In the genomic region with DNA sequence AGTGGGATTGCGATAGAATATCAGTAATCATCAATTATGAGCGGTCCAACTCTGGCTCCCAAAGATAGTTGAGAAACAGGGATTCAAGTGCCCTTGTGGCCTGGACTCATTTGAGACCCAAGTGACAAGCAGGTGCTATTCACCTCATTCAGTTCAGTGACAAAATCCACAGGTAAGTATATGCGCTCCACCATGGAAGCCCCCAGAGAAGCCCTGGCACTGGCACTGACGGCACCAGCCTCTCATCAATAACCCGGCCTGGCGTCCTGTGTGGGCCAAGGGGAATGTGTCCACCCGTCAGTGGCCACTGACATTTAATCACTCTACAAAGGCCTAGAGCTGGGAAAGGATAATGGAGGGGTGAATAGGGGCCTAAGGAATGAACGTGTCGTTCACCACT, we compare ENCODE assay signal across 29 cellular contexts.
DNase-seq lines count a peak whose midpoint lies in the region; ATAC-seq and TF ChIP-seq lines count a peak whose summit lies in the region.
"Had no signal": no experiment of that assay in that cellular context is flagged by ENCODE, and none has a peak within 500 bp of the region (broad histone marks: within the 10 kb centered on the region; RNA-seq: fewer than 3 reads in every experiment).

No MANE protein-coding gene starts in this region.

- H3K27me3 Mint-ChIP-seq in chondrocyte (ENCODE audit: low read depth) (peaks cover 29% of the 10 kb centered on the region), immature natural killer cell (ENCODE audit: low read depth in 3 of 3) (peaks cover 1 to 4% (median 2%) of the 10 kb centered on the region in 3 donors)
- peaks cover 0 to 1% of the 10 kb centered on the region in 2 donors for H3K27me3 Mint-ChIP-seq in CD4-positive, alpha-beta memory T cell
- H3K27me3 Mint-ChIP-seq: activated CD8-positive, alpha-beta memory T cell treated with anti-CD3 and anti-CD28 coated beads, Interleukin-2, amount 10 ng/mL, durations not matched to agents 7 days and 5 days had no signal

- H4K20me1 ChIP-seq in BLaER1 treated with 17β-estradiol and CSF1 and Interleukin-3, amounts not matched to agents 10 nM and 100 nM = peaks cover 0 to 19% (median 0%) of the 10 kb centered on the region in 11 experiments; a peak in 7 of 22 replicates

- no peak for ATAC-seq in lower lobe of right lung
- ATAC-seq: activated CD8-positive, alpha-beta memory T cell treated with anti-CD3 and anti-CD28 coated beads, Interleukin-2, amount 10 ng/mL, durations not matched to agents 7 days and 5 days; K562; stimulated activated naive CD8-positive, alpha-beta T cell treated with anti-CD3 and anti-CD28 coated beads, Interleukin-15, Interleukin-2, amounts not matched to agents 100 U/mL and 50 U/mL, for 24 hours had no signal

- peak; percentile 58 for DNase-seq in chondrocyte (ENCODE audit: low spot score)
- peak; percentile 22 for DNase-seq in lower lobe of right lung
- peak; percentile 41 for DNase-seq in spleen
- DNase-seq in immature natural killer cell = no peak
- DNase-seq in globus pallidus (ENCODE audit: low spot score) = no peak
- DNase-seq in CD4-positive, alpha-beta memory T cell = no peak
- no peak for DNase-seq in germinal center (ENCODE audit: low spot score)
- DNase-seq: ACHN; activated CD8-positive, alpha-beta memory T cell treated with anti-CD3 and anti-CD28 coated beads, Interleukin-2, amount 10 ng/mL, durations not matched to agents 7 days and 5 days; activated naive CD4-positive, alpha-beta T cell treated with Interleukin-2 at 50 U/mL for 16 hours; BE2C; COR-L47; DMS79; endodermal cell; GDM1; MG63; NCI-H1105 treated with DMSO at 0.1 percent for 48 hours; NCI-H2029 treated with DMSO at 0.1 percent for 48 hours; NCI-H748 treated with DMSO at 0.1 percent for 48 hours; SJCRH30; stimulated activated naive CD8-positive, alpha-beta T cell treated with anti-CD3 and anti-CD28 coated beads, Interleukin-15, Interleukin-2, amounts not matched to agents 100 U/mL and 50 U/mL, for 24 hours had no signal

- H3K9ac ChIP-seq in BLaER1 treated with 17β-estradiol and CSF1 and Interleukin-3, amounts not matched to agents 10 nM and 100 nM = no peak overlapping the region

- H3K36me3 ChIP-seq in BLaER1 treated with 17β-estradiol and CSF1 and Interleukin-3, amounts not matched to agents 10 nM and 100 nM = no peaks in the 10 kb centered on the region
- no peaks in the 10 kb centered on the region for H3K36me3 ChIP-seq in lower lobe of right lung
- no peaks in the 10 kb centered on the region for H3K36me3 ChIP-seq in spleen
- H3K36me3 ChIP-seq in CD4-positive, alpha-beta memory T cell (ENCODE audit: insufficient read depth, low read length) = no peaks in the 10 kb centered on the region
- H3K36me3 ChIP-seq: BE2C, MG63, Peyer's patch, SJCRH30 had no signal

- H3K27ac Mint-ChIP-seq in chondrocyte (ENCODE audit: unreplicated experiment) (no peak overlapping the region), immature natural killer cell (no peak overlapping the region)
- H3K27ac Mint-ChIP-seq in CD4-positive, alpha-beta memory T cell = no peak overlapping the region
- H3K27ac Mint-ChIP-seq: activated CD8-positive, alpha-beta memory T cell treated with anti-CD3 and anti-CD28 coated beads, Interleukin-2, amount 10 ng/mL, durations not matched to agents 7 days and 5 days; brain; dendritic cell treated with granulocyte-macrophage colony-stimulating factor and Interleukin-4, amounts not matched to agents 40 ng/mL and 50 ng/mL, for 4 days; endodermal cell; type B pancreatic cell; WTC11 had no signal

- CTCF ChIA-PET in CD4-positive, alpha-beta memory T cell (lab: Charles Lee; ENCODE audit: partially characterized antibody) = interaction anchor here (1.4 to 14.9 kb wide), 8 partner anchors 9 to 228 kb away, joined by 3 to 137 read pairs (median 6); no protein-coding TSS in a partner anchor

- H3K4me1 Mint-ChIP-seq in chondrocyte (ENCODE audit: low read depth) = peaks cover 12% of the 10 kb centered on the region
- peaks cover 8 to 9% of the 10 kb centered on the region in 2 donors for H3K4me1 Mint-ChIP-seq in immature natural killer cell
- H3K4me1 Mint-ChIP-seq in CD4-positive, alpha-beta memory T cell = peaks cover 7 to 9% (median 8%) of the 10 kb centered on the region in 4 donors

- no peak for TF ChIP-seq CTCF in chondrocyte (IDR thresholded peaks at IDR 0.05)
- no peak for TF ChIP-seq CTCF in lower lobe of right lung (IDR thresholded peaks at IDR 0.05)
- TF ChIP-seq CTCF in spleen (IDR thresholded peaks at IDR 0.05 in 8 of 11, conservative IDR thresholded peaks at IDR 0.05 in 3 of 11) = no peak

- H3K9me3 Mint-ChIP-seq in chondrocyte (ENCODE audit: low read depth) (no peaks in the 10 kb centered on the region), immature natural killer cell (peaks cover 0 to 1% (median 0%) of the 10 kb centered on the region in 6 donors)
- H3K9me3 Mint-ChIP-seq in CD4-positive, alpha-beta memory T cell = peaks cover 0 to under 1% (median 0%) of the 10 kb centered on the region in 8 donors
- H3K9me3 Mint-ChIP-seq: dendritic cell treated with granulocyte-macrophage colony-stimulating factor and Interleukin-4, amounts not matched to agents 40 ng/mL and 50 ng/mL, for 4 days; endodermal cell; type B pancreatic cell; WTC11 had no signal

- H3K36me3 Mint-ChIP-seq in chondrocyte (ENCODE audit: low read depth) = peaks cover 4% of the 10 kb centered on the region
- H3K36me3 Mint-ChIP-seq in immature natural killer cell = no peaks in the 10 kb centered on the region
- H3K36me3 Mint-ChIP-seq in CD4-positive, alpha-beta memory T cell = no peaks in the 10 kb centered on the region
- H3K36me3 Mint-ChIP-seq: activated CD8-positive, alpha-beta memory T cell treated with anti-CD3 and anti-CD28 coated beads, Interleukin-2, amount 10 ng/mL, durations not matched to agents 7 days and 5 days; brain; type B pancreatic cell; WTC11 had no signal

- no peak overlapping the region for H3K4me3 Mint-ChIP-seq in chondrocyte (ENCODE audit: unreplicated experiment)
- H3K4me3 Mint-ChIP-seq in immature natural killer cell = no peak overlapping the region
- H3K4me3 Mint-ChIP-seq in CD4-positive, alpha-beta memory T cell = no peak overlapping the region
- H3K4me3 Mint-ChIP-seq: activated CD8-positive, alpha-beta memory T cell treated with anti-CD3 and anti-CD28 coated beads, Interleukin-2, amount 10 ng/mL, durations not matched to agents 7 days and 5 days; brain; dendritic cell treated with granulocyte-macrophage colony-stimulating factor and Interleukin-4, amounts not matched to agents 40 ng/mL and 50 ng/mL, for 4 days; endodermal cell; type B pancreatic cell; WTC11 had no signal

- H3K4me1 ChIP-seq in BLaER1 treated with 17β-estradiol and CSF1 and Interleukin-3, amounts not matched to agents 10 nM and 100 nM = peaks cover 19 to 99% (median 92%) of the 10 kb centered on the region in 10 experiments
- H3K4me1 ChIP-seq in lower lobe of right lung (no peaks in the 10 kb centered on the region), spleen (peaks cover 0 to 37% (median 18%) of the 10 kb centered on the region in 6 donors)
- H3K4me1 ChIP-seq in CD4-positive, alpha-beta memory T cell (ENCODE audit: insufficient read depth, low read length) = peaks cover 9% of the 10 kb centered on the region
- H3K4me1 ChIP-seq: BE2C, SJCRH30 had no signal

- intact Hi-C loops in lower lobe of right lung (cut with DNase I) = no loop called here
- intact Hi-C loops in spleen (cut with DNase I; ENCODE audit: low total_unique reads) = no loop called here
- intact Hi-C loops in CD4-positive, alpha-beta memory T cell (cut with micrococcal nuclease) = no loop called here

- 0 out of 22 replicates have a peak, but pooled peaks cover 0 to 6% (median 0%) of the 10 kb centered on the region in 11 experiments for H3K9me3 ChIP-seq in BLaER1 treated with 17β-estradiol and CSF1 and Interleukin-3, amounts not matched to agents 10 nM and 100 nM (replicated peaks in 1 of 11)
- no peaks in the 10 kb centered on the region for H3K9me3 ChIP-seq in lower lobe of right lung
- H3K9me3 ChIP-seq in spleen = no peaks in the 10 kb centered on the region
- no peaks in the 10 kb centered on the region for H3K9me3 ChIP-seq in CD4-positive, alpha-beta memory T cell (ENCODE audit: control insufficient read depth in 1 of 2, low read length in 2 of 2)
- H3K9me3 ChIP-seq: BE2C, MG63, Peyer's patch, SJCRH30 had no signal

- H3K27ac ChIP-seq in BLaER1 treated with 17β-estradiol and CSF1 and Interleukin-3, amounts not matched to agents 10 nM and 100 nM = no peak overlapping the region
- no peak overlapping the region for H3K27ac ChIP-seq in lower lobe of right lung
- peak overlapping the region in 7 of 8 donors; percentile 8 to 63 (median 58) for H3K27ac ChIP-seq in spleen
- no peak overlapping the region for H3K27ac ChIP-seq in CD4-positive, alpha-beta memory T cell (ENCODE audit: low read depth, low read length)
- H3K27ac ChIP-seq: SJCRH30 had no signal

- TF ChIP-seq POLR2A in spleen (IDR thresholded peaks at IDR 0.05) = no peak

- H3K4me2 ChIP-seq in BLaER1 treated with 17β-estradiol and CSF1 and Interleukin-3, amounts not matched to agents 10 nM and 100 nM = peak overlapping the region in 6 of 11 experiments; percentile 71 to 91 (median 86); a peak in 7 of 22 replicates

- WGBS in spleen, 5 donors = 84 to 94% (median 90%) methylated on average over 9 of the region's 9 CpGs

- no peak overlapping the region for H3K4me3 ChIP-seq in BLaER1 treated with 17β-estradiol and CSF1 and Interleukin-3, amounts not matched to agents 10 nM and 100 nM
- H3K4me3 ChIP-seq in lower lobe of right lung = no peak overlapping the region
- H3K4me3 ChIP-seq in spleen = no peak overlapping the region
- H3K4me3 ChIP-seq in CD4-positive, alpha-beta memory T cell (ENCODE audit: low read length in 2 of 2) = no peak overlapping the region
- H3K4me3 ChIP-seq: K562, lung, MG63, Peyer's patch, SJCRH30 had no signal

- POLR2A ChIA-PET in CD4-positive, alpha-beta memory T cell (lab: Charles Lee; ENCODE audit: partially characterized antibody) = no interaction called here

- H3K27me3 ChIP-seq in BLaER1 treated with 17β-estradiol and CSF1 and Interleukin-3, amounts not matched to agents 10 nM and 100 nM = peaks cover 8 to 24% (median 13%) of the 10 kb centered on the region in 11 experiments; a peak in 12 of 22 replicates
- no peaks in the 10 kb centered on the region for H3K27me3 ChIP-seq in lower lobe of right lung (ENCODE audit: low read depth)
- peaks cover 0 to 10% (median 0%) of the 10 kb centered on the region in 7 donors for H3K27me3 ChIP-seq in spleen (replicated peaks in 1 of 7)
- no peaks in the 10 kb centered on the region for H3K27me3 ChIP-seq in CD4-positive, alpha-beta memory T cell (ENCODE audit: insufficient read depth, low read length)
- H3K27me3 ChIP-seq: BE2C, Peyer's patch, SJCRH30 had no signal

Comparison
In these comparisons a context has a peak if more than half of its experiments do, and no peak if none do; other contexts are left out.
1. H3K27ac ChIP-seq: peak in spleen (7 of 8); none in BLaER1 treated with 17β-estradiol and CSF1 and Interleukin-3, amounts not matched to agents 10 nM and 100 nM (0 of 11), lower lobe of right lung (single experiment) and CD4-positive, alpha-beta memory T cell (single experiment).
2. DNase-seq: peak in chondrocyte (single experiment), lower lobe of right lung (single experiment) and spleen (single experiment); none in immature natural killer cell (0 of 3), globus pallidus (single experiment), CD4-positive, alpha-beta memory T cell (0 of 5) and germinal center (single experiment).